1 cellular context compared by ENCODE assay signal in genomic region chr2:219106251-219106650, GRCh38.
A peak's percentile ranks its signal among the peaks of the same experiment; 100 is the strongest.
TF ChIP-seq lines count a peak whose summit lies in the region.

No MANE protein-coding gene starts in this region.

TF ChIP-seq in HepG2, 621 proteins besides CTCF, POLR2A, EP300 and RAD21 (continued from another document and continues in another):
- TF ChIP-seq ETS1 (CRISPR knock-in tag; IDR thresholded peaks at IDR 0.05), result no peak
- TF ChIP-seq ZMYM3 (CRISPR knock-in tag; IDR thresholded peaks at IDR 0.05), result no peak
- no peak for TF ChIP-seq ZHX1 (CRISPR knock-in tag; IDR thresholded peaks at IDR 0.05; ENCODE audit: low read depth)
- TF ChIP-seq CREB1 (IDR thresholded peaks at IDR 0.05), result no peak
- no peak for TF ChIP-seq CREB1 (CRISPR knock-in tag; IDR thresholded peaks at IDR 0.05)
- peak; percentile 65 for TF ChIP-seq PAXIP1 (CRISPR knock-in tag; conservative IDR thresholded peaks at IDR 0.05)
- 0 out of 2 replicates have a peak, but pooled peaks have one; percentile 37 for TF ChIP-seq SP5 (CRISPR knock-in tag; IDR thresholded peaks at IDR 0.05; ENCODE audit: borderline replicate concordance, low read depth)
- TF ChIP-seq TEAD2 (CRISPR knock-in tag; IDR thresholded peaks at IDR 0.05), result no peak
- TF ChIP-seq SAP130 (CRISPR knock-in tag; IDR thresholded peaks at IDR 0.05; ENCODE audit: low read depth), result peak; percentile 35; the same call in 1 of the 2 replicates
- 0 out of 2 replicates have a peak, but pooled peaks have one; percentile 21 for TF ChIP-seq HNF1A (IDR thresholded peaks at IDR 0.05; ENCODE audit: low read depth)
- no peak for TF ChIP-seq HNF1A (CRISPR knock-in tag; IDR thresholded peaks at IDR 0.05; ENCODE audit: borderline replicate concordance)
- TF ChIP-seq ATAD3A (CRISPR knock-in tag; IDR thresholded peaks at IDR 0.05), result no peak
- TF ChIP-seq FOXP1 (IDR thresholded peaks at IDR 0.05), result no peak
- TF ChIP-seq FOXP1 (CRISPR knock-in tag; IDR thresholded peaks at IDR 0.05), result peak; percentile 74
- peak; percentile 72 for TF ChIP-seq SOX5 (CRISPR knock-in tag; IDR thresholded peaks at IDR 0.05; ENCODE audit: borderline replicate concordance)
- TF ChIP-seq RARA (CRISPR knock-in tag; IDR thresholded peaks at IDR 0.05), result peak; percentile 72
- no peak; the same call in 1 of the 2 replicates for TF ChIP-seq ZKSCAN8 (CRISPR knock-in tag; IDR thresholded peaks at IDR 0.05; ENCODE audit: borderline replicate concordance)
- TF ChIP-seq ZNF800 (CRISPR knock-in tag; IDR thresholded peaks at IDR 0.05), result no peak
- TF ChIP-seq ZNF577 (CRISPR knock-in tag; IDR thresholded peaks at IDR 0.05; ENCODE audit: borderline replicate concordance, low read depth), result no peak
- TF ChIP-seq MTF1 (CRISPR knock-in tag; IDR thresholded peaks at IDR 0.05), result no peak
- TF ChIP-seq PRPF4 (IDR thresholded peaks at IDR 0.05; ENCODE audit: low read depth, low read length, poor library complexity, severe bottlenecking), result no peak
- peak; percentile 38; the same call in 1 of the 2 replicates for TF ChIP-seq FOXO1 (CRISPR knock-in tag; IDR thresholded peaks at IDR 0.05)
- TF ChIP-seq MIXL1 (CRISPR knock-in tag; IDR thresholded peaks at IDR 0.05), result no peak
- TF ChIP-seq STAG1 (CRISPR knock-in tag; IDR thresholded peaks at IDR 0.05), result no peak
- 0 out of 2 replicates have a peak, but pooled peaks have one; percentile 33 for TF ChIP-seq NCOA2 (CRISPR knock-in tag; IDR thresholded peaks at IDR 0.05)
- TF ChIP-seq GATA4 (IDR thresholded peaks at IDR 0.05; ENCODE audit: borderline replicate concordance, low read depth), result no peak
- TF ChIP-seq ATF2 (CRISPR knock-in tag; IDR thresholded peaks at IDR 0.05), result no peak
- TF ChIP-seq TCF7 (IDR thresholded peaks at IDR 0.05; ENCODE audit: low read depth), result peak; percentile 74
- no peak for TF ChIP-seq AKAP8 (CRISPR knock-in tag; IDR thresholded peaks at IDR 0.05)
- peak; percentile 46; the same call in 1 of the 2 replicates for TF ChIP-seq PITX1 (CRISPR knock-in tag; IDR thresholded peaks at IDR 0.05)
- TF ChIP-seq CREM (IDR thresholded peaks at IDR 0.05), result peak; percentile 32; the same call in 1 of the 2 replicates
- TF ChIP-seq CREM (CRISPR knock-in tag; IDR thresholded peaks at IDR 0.05), result no peak
- TF ChIP-seq ZNF3 (CRISPR knock-in tag; IDR thresholded peaks at IDR 0.05), result no peak
- TF ChIP-seq DMTF1 (CRISPR knock-in tag; IDR thresholded peaks at IDR 0.05), result no peak
- no peak for TF ChIP-seq ZNF773 (CRISPR knock-in tag; IDR thresholded peaks at IDR 0.05; ENCODE audit: borderline replicate concordance)
- 0 out of 2 replicates have a peak, but pooled peaks have one; percentile 41 for TF ChIP-seq SKIL (CRISPR knock-in tag; IDR thresholded peaks at IDR 0.05; ENCODE audit: borderline replicate concordance)
- TF ChIP-seq PAF1 (CRISPR knock-in tag; IDR thresholded peaks at IDR 0.05), result no peak
- no peak for TF ChIP-seq FOXA1 (IDR thresholded peaks at IDR 0.05)
- peak; percentile 69 for TF ChIP-seq FOXA1 (CRISPR knock-in tag; IDR thresholded peaks at IDR 0.05)
- no peak for TF ChIP-seq TARDBP (CRISPR knock-in tag; IDR thresholded peaks at IDR 0.05)
- TF ChIP-seq ZFX (CRISPR knock-in tag; IDR thresholded peaks at IDR 0.05; ENCODE audit: low read depth), result peak; percentile 21; the same call in 1 of the 2 replicates
- TF ChIP-seq E2F1 (CRISPR knock-in tag; IDR thresholded peaks at IDR 0.05), result no peak
- TF ChIP-seq NR2F2 (IDR thresholded peaks at IDR 0.05; ENCODE audit: borderline replicate concordance, low read depth), result peak; percentile 31; the same call in 1 of the 2 replicates
- peak; percentile 34 for TF ChIP-seq XRCC5 (optimal IDR thresholded peaks at IDR 0.05; ENCODE audit: low read length)
